8 cellular contexts compared by ENCODE assay signal in genomic region chr14:75794615-75795038, GRCh38.
DNase-seq lines count a peak whose midpoint lies in the region; ATAC-seq, FAIRE-seq and TF ChIP-seq lines count a peak whose summit lies in the region.

No MANE protein-coding gene starts in this region.

- TF ChIP-seq EP300 in H1 (IDR thresholded peaks at IDR 0.05; ENCODE audit: borderline replicate concordance in 1 of 2, low read depth in 2 of 2, low read length in 2 of 2), result no peak

- POLR2A ChIA-PET in Caco-2 (lab: Charles Lee) (interaction anchor here (0.9 to 1.4 kb wide), 2 partner anchors 9 to 66 kb away, joined by 3 to 4 read pairs; no protein-coding TSS in a partner anchor), H1 (lab: Charles Lee; ENCODE audit: partially characterized antibody) (interaction anchor here (0.6 kb wide), 1 partner anchor 270 kb away, joined by 3 read pairs; no protein-coding TSS in a partner anchor)

- no peak overlapping the region for H4K5ac ChIP-seq in H1 (ENCODE audit: insufficient read length, low read depth, low read length)
- H4K5ac ChIP-seq in mesendoderm (ENCODE audit: low read length), result no peak overlapping the region

- H3K23ac ChIP-seq in H1 (ENCODE audit: insufficient read length), result no peak overlapping the region
- H3K23ac ChIP-seq in mesendoderm (ENCODE audit: low read length), result no peak overlapping the region

- H2BK15ac ChIP-seq in H1 (ENCODE audit: low read length) (no peak overlapping the region), mesendoderm (replicated peaks; ENCODE audit: low read depth) (no peak overlapping the region)

- no peak for ATAC-seq in HG03175 (IDR thresholded peaks at IDR 0.05; ENCODE audit: unreplicated experiment)
- ATAC-seq in GM18517 (IDR thresholded peaks at IDR 0.05; ENCODE audit: unreplicated experiment), result no peak
- no peak for ATAC-seq in effector memory CD8-positive, alpha-beta T cell (replicated peaks)

- no peak overlapping the region for H2BK12ac ChIP-seq in H1 (ENCODE audit: low read depth, low read length)

- 94% methylated on average over 2 of the region's 2 CpGs; no CpG with 5 or more reads in 1 of the 2 experiments for WGBS in H1 (ENCODE audit: extremely low coverage in 1 of 2, insufficient coverage in 1 of 2, insufficient read length in 1 of 2, insufficient replicate concordance in 2 of 2, low coverage in 1 of 2, low lambda C conversion rate in 2 of 2, missing lambda C conversion rate in 1 of 2), 2 experiments
- WGBS in mesendoderm (ENCODE audit: extremely low coverage, insufficient coverage, low lambda C conversion rate), result no CpG with 5 or more reads among the region's 2 CpGs

- H3K4me1 Mint-ChIP-seq in Caco-2 (ENCODE audit: low read depth, unreplicated experiment), result peaks cover 5% of the 10 kb centered on the region
- no peaks in the 10 kb centered on the region for H3K4me1 Mint-ChIP-seq in effector memory CD8-positive, alpha-beta T cell (ENCODE audit: low read depth in 2 of 2)

- H2BK5ac ChIP-seq in H1 (ENCODE audit: low read depth, low read length) (no peak overlapping the region), mesendoderm (ENCODE audit: low read length) (no peak overlapping the region)

- peak in 1 of 2 experiments; percentile 42 for DNase-seq in Caco-2
- peak; percentile 8 for DNase-seq in MG63
- DNase-seq in H1 (ENCODE audit: low read depth in 1 of 2, low spot score in 2 of 2), result no peak
- peak; percentile 14 for DNase-seq in mesendoderm
- DNase-seq in LoVo (ENCODE audit: low spot score), result no peak
- DNase-seq in effector memory CD8-positive, alpha-beta T cell, result no peak

- no peak overlapping the region for H2AFZ ChIP-seq in H1 (ENCODE audit: low read length)

- no peak overlapping the region for H3K18ac ChIP-seq in H1 (ENCODE audit: extremely low read depth, low read length)
- no peak overlapping the region for H3K18ac ChIP-seq in mesendoderm (ENCODE audit: low read length)

- H4K20me1 ChIP-seq in H1 (replicated peaks in 1 of 2; ENCODE audit: control insufficient read depth in 1 of 2, insufficient read depth in 2 of 2, low read length in 2 of 2), result peaks cover 2% of the 10 kb centered on the region in 2 experiments

- no peak overlapping the region for H3K4ac ChIP-seq in H1 (replicated peaks; ENCODE audit: insufficient read length, low read depth, low read length)
- H3K4ac ChIP-seq in mesendoderm (ENCODE audit: low read depth, low read length), result no peak overlapping the region

- no peak overlapping the region for H4K91ac ChIP-seq in H1 (replicated peaks; ENCODE audit: insufficient read length, low read length)

- no peak overlapping the region for H3K27ac Mint-ChIP-seq in Caco-2 (ENCODE audit: unreplicated experiment)
- H3K27ac Mint-ChIP-seq in effector memory CD8-positive, alpha-beta T cell, result no peak overlapping the region

- no peak overlapping the region for H3K56ac ChIP-seq in H1 (replicated peaks; ENCODE audit: insufficient read length, low read depth, low read length)
- H3K56ac ChIP-seq in mesendoderm (ENCODE audit: low read length), result no peak overlapping the region

- peak; percentile 49 to 58 for TF ChIP-seq RAD21 in H1 (IDR thresholded peaks at IDR 0.05 in 1 of 2, conservative IDR thresholded peaks at IDR 0.05 in 1 of 2; ENCODE audit: low read depth in 2 of 2, low read length in 2 of 2)

- no peaks in the 10 kb centered on the region for H3K27me3 ChIP-seq in Caco-2 (replicated peaks; ENCODE audit: control insufficient read depth, insufficient read depth, low read length)
- H3K27me3 ChIP-seq in MG63, result no peaks in the 10 kb centered on the region
- H3K27me3 ChIP-seq in H1 (replicated peaks in 1 of 4; ENCODE audit: control insufficient read depth in 3 of 4, extremely low read depth in 1 of 4, insufficient read depth in 3 of 4, low read length in 3 of 4), result no peaks in the 10 kb centered on the region
- no peaks in the 10 kb centered on the region for H3K27me3 ChIP-seq in mesendoderm (ENCODE audit: insufficient read depth, low read length, poor library complexity)

- H3K4me3 ChIP-seq in Caco-2 (ENCODE audit: low read depth, low read length), result no peak overlapping the region
- H3K4me3 ChIP-seq in MG63, result no peak overlapping the region
- H3K4me3 ChIP-seq in H1 (ENCODE audit: extremely low read depth in 1 of 4, insufficient read depth in 2 of 4, low read depth in 3 of 4, low read length in 4 of 4), result no peak overlapping the region
- H3K4me3 ChIP-seq in mesendoderm (ENCODE audit: low read length), result no peak overlapping the region

- no peak overlapping the region for H3K4me2 ChIP-seq in H1 (ENCODE audit: insufficient read depth in 1 of 2, low read depth in 2 of 2, low read length in 2 of 2)
- H3K4me2 ChIP-seq in mesendoderm (ENCODE audit: low read length), result no peak overlapping the region

- no peak overlapping the region for H2BK20ac ChIP-seq in H1 (ENCODE audit: low read length)

- no peak overlapping the region for H2BK120ac ChIP-seq in H1 (replicated peaks; ENCODE audit: low read depth, low read length)
- no peak overlapping the region for H2BK120ac ChIP-seq in mesendoderm (ENCODE audit: low read depth, low read length)

- no TSS peak for BruUV-seq in Caco-2 (replicated peaks; lab: Mats Ljungman, UMichigan)

- H4K8ac ChIP-seq in H1 (ENCODE audit: extremely low read depth, insufficient read depth, low read length), result no peak overlapping the region
- H4K8ac ChIP-seq in mesendoderm (ENCODE audit: low read depth, low read length), result no peak overlapping the region

- H3K79me1 ChIP-seq in H1 (ENCODE audit: low read depth, low read length), result no peaks in the 10 kb centered on the region
- H3K79me1 ChIP-seq in mesendoderm (ENCODE audit: low read length), result no peaks in the 10 kb centered on the region

- H3K4me1 ChIP-seq in Caco-2 (no peaks in the 10 kb centered on the region), H1 (replicated peaks in 1 of 4; ENCODE audit: control insufficient read depth in 3 of 4, insufficient read depth in 4 of 4, low read length in 3 of 4) (no peaks in the 10 kb centered on the region), mesendoderm (ENCODE audit: control insufficient read depth, low read depth, low read length) (no peaks in the 10 kb centered on the region)

- no peaks in the 10 kb centered on the region for H3K36me3 Mint-ChIP-seq in Caco-2 (ENCODE audit: insufficient read depth, unreplicated experiment)
- H3K36me3 Mint-ChIP-seq in effector memory CD8-positive, alpha-beta T cell (ENCODE audit: insufficient read depth), result no peaks in the 10 kb centered on the region

- no peak for FAIRE-seq in H1 (lab: Jason Lieb, UNC)

- TF ChIP-seq CTCF in Caco-2 (IDR thresholded peaks at IDR 0.05; ENCODE audit: insufficient read depth in 1 of 2, low read depth in 1 of 2, low read length in 1 of 2, severe bottlenecking in 1 of 2, unreplicated experiment in 1 of 2) (peak; percentile 28 to 57), H1 (IDR thresholded peaks at IDR 0.05; ENCODE audit: control extremely low read depth in 1 of 3, insufficient read depth in 1 of 3, low read depth in 1 of 3, low read length in 3 of 3) (peak in 2 of 3 experiments; percentile 43 to 52; a peak in 2 of 4 replicates)

- H3K27me3 Mint-ChIP-seq in Caco-2 (ENCODE audit: insufficient read depth, unreplicated experiment), result no peaks in the 10 kb centered on the region
- H3K27me3 Mint-ChIP-seq in effector memory CD8-positive, alpha-beta T cell, result no peaks in the 10 kb centered on the region

- H3K14ac ChIP-seq in H1 (ENCODE audit: insufficient read length), result no peak overlapping the region

- no peak overlapping the region for H2AK5ac ChIP-seq in H1 (ENCODE audit: low read depth, low read length)
- H2AK5ac ChIP-seq in mesendoderm (ENCODE audit: low read length), result no peak overlapping the region

- intact Hi-C loops in Caco-2 (cut with micrococcal nuclease; ENCODE audit: unreplicated experiment), result loop anchor here (1.0 kb wide), 3 partner anchors 66 to 188 kb away; no protein-coding TSS in a partner anchor

- no peak for TF ChIP-seq POLR2A in H1 (IDR thresholded peaks at IDR 0.05; ENCODE audit: control extremely low read depth in 1 of 2, low read depth in 2 of 2, low read length in 2 of 2)

- CTCF ChIA-PET in Caco-2 (lab: Charles Lee) (interaction anchor here (0.6 to 3.1 kb wide), 18 partner anchors 9 to 191 kb away, joined by 3 to 94 read pairs (median 6); partner anchors contain the start of genes IFT43 and TGFB3), H1 (lab: Charles Lee; ENCODE audit: partially characterized antibody) (interaction anchor here (0.6 to 5.0 kb wide), 23 partner anchors 9 to 321 kb away, joined by 3 to 42 read pairs (median 4); partner anchors contain the start of gene TGFB3)

- no peak overlapping the region for H3K27ac ChIP-seq in H1 (ENCODE audit: low read depth, low read length)
- no peak overlapping the region for H3K27ac ChIP-seq in mesendoderm (ENCODE audit: low read depth, low read length)

- H3K9ac ChIP-seq in H1 (replicated peaks in 1 of 4; ENCODE audit: extremely low read depth in 1 of 4, low read depth in 3 of 4, low read length in 3 of 4) (no peak overlapping the region), mesendoderm (ENCODE audit: low read length) (no peak overlapping the region)

- H3K23me2 ChIP-seq in H1 (ENCODE audit: low read depth, low read length), result no peaks in the 10 kb centered on the region

- H3K79me2 ChIP-seq in H1 (ENCODE audit: control insufficient read depth in 1 of 2, insufficient read depth in 2 of 2, low read length in 2 of 2) (no peaks in the 10 kb centered on the region), mesendoderm (ENCODE audit: control insufficient read depth, insufficient read depth, low read length) (no peaks in the 10 kb centered on the region)

- H3K9me3 Mint-ChIP-seq in Caco-2 (ENCODE audit: unreplicated experiment), result peaks cover 21% of the 10 kb centered on the region
- peaks cover 0 to 7% of the 10 kb centered on the region in 2 donors for H3K9me3 Mint-ChIP-seq in effector memory CD8-positive, alpha-beta T cell

- no peak overlapping the region for H3K4me3 Mint-ChIP-seq in Caco-2 (ENCODE audit: unreplicated experiment)
- H3K4me3 Mint-ChIP-seq in effector memory CD8-positive, alpha-beta T cell, result no peak overlapping the region

- H3K36me3 ChIP-seq in Caco-2 (ENCODE audit: control insufficient read depth, insufficient read depth, low read length) (no peaks in the 10 kb centered on the region), MG63 (no peaks in the 10 kb centered on the region), H1 (ENCODE audit: control insufficient read depth in 2 of 4, insufficient read depth in 4 of 4, low read length in 3 of 4) (no peaks in the 10 kb centered on the region; a peak in 2 of 8 replicates), mesendoderm (ENCODE audit: control insufficient read depth, insufficient read depth, low read length) (no peaks in the 10 kb centered on the region)

- H3K9me3 ChIP-seq in Caco-2 (peaks cover 4% of the 10 kb centered on the region), MG63 (no peaks in the 10 kb centered on the region), H1 (ENCODE audit: insufficient read depth in 2 of 2, low read depth in 1 of 2, low read length in 1 of 2) (0 out of 4 replicates have a peak, but pooled peaks cover 0 to 2% of the 10 kb centered on the region in 2 experiments)

TF ChIP-seq in H1, 55 proteins besides CTCF, POLR2A, EP300 and RAD21 (continues in another document):
- TF ChIP-seq RNF2 (IDR thresholded peaks at IDR 0.05; ENCODE audit: borderline replicate concordance, low read depth, low read length, missing control alignments, poor library complexity, severe bottlenecking), result no peak
- TF ChIP-seq CBX8 (IDR thresholded peaks at IDR 0.05; ENCODE audit: borderline replicate concordance, low read depth, low read length), result no peak
- no peak for TF ChIP-seq CEBPB (IDR thresholded peaks at IDR 0.05; ENCODE audit: low read depth, low read length)
- TF ChIP-seq RXRA (IDR thresholded peaks at IDR 0.05; ENCODE audit: insufficient read depth, low read depth, low read length), result no peak

Comparison
In these comparisons a context has a peak if more than half of its experiments do, and no peak if none do; other contexts are left out.
1. DNase-seq: peak in MG63 (single experiment) and mesendoderm (single experiment); none in H1 (0 of 2), LoVo (single experiment) and effector memory CD8-positive, alpha-beta T cell (0 of 3).